12 cellular contexts compared by ENCODE assay signal in genomic region chr14:90275455-90275814, GRCh38. TPM values are rescaled to one million over a fixed set of nuclear protein-coding genes. Genes with fewer than 3 reads are reported as not detected.
DNase-seq lines count a peak whose midpoint lies in the region; ATAC-seq and TF ChIP-seq lines count a peak whose summit lies in the region.
"Had no signal": no experiment of that assay in that cellular context is flagged by ENCODE, and none has a peak within 500 bp of the region (broad histone marks: within the 10 kb centered on the region; RNA-seq: fewer than 3 reads in every experiment).

No MANE protein-coding gene starts in this region.

- no peak for TF ChIP-seq CTCF in activated CD8-positive, alpha-beta T cell treated with anti-CD3 and anti-CD28 coated beads for 36 hours (IDR thresholded peaks at IDR 0.05)
- no peak for TF ChIP-seq CTCF in esophagus muscularis mucosa (IDR thresholded peaks at IDR 0.05)

- H3K4me3 ChIP-seq in esophagus muscularis mucosa = no peak overlapping the region
- H3K4me3 ChIP-seq: right lobe of liver had no signal

- peak overlapping the region; percentile 87 for H3K27ac Mint-ChIP-seq in activated CD8-positive, alpha-beta T cell treated with anti-CD3 and anti-CD28 coated beads for 36 hours
- no peak overlapping the region for H3K27ac Mint-ChIP-seq in activated CD8-positive, alpha-beta T cell treated with anti-CD3 and anti-CD28 coated beads, Interleukin-2, amount 10 ng/mL, durations not matched to agents 7 days and 5 days
- H3K27ac Mint-ChIP-seq in T-helper 17 cell = peak overlapping the region; percentile 87
- peak overlapping the region; percentile 95 for H3K27ac Mint-ChIP-seq in stimulated activated effector memory CD8-positive, alpha-beta T cell treated with anti-CD3 and anti-CD28 coated beads, Interleukin-12 subunit alpha, Interleukin-12 subunit beta, amount 100 ng/mL, for 72 hours

- TF ChIP-seq EP300 in esophagus muscularis mucosa (IDR thresholded peaks at IDR 0.05) = no peak

- DNase-seq in activated CD8-positive, alpha-beta T cell treated with anti-CD3 and anti-CD28 coated beads for 36 hours = no peak
- DNase-seq in activated CD8-positive, alpha-beta T cell treated with anti-CD3 and anti-CD28 coated beads, Interleukin-2, amount 10 ng/mL, durations not matched to agents 7 days and 5 days = no peak
- no peak for DNase-seq in T-helper 17 cell
- no peak for DNase-seq in esophagus muscularis mucosa (ENCODE audit: extremely low spot score)
- no peak for DNase-seq in stimulated activated effector memory CD8-positive, alpha-beta T cell treated with anti-CD3 and anti-CD28 coated beads, Interleukin-12 subunit alpha, Interleukin-12 subunit beta, amount 100 ng/mL, for 72 hours (ENCODE audit: low spot score in 2 of 2)
- DNase-seq in NCI-H187 (lab: John Stamatoyannopoulos, UW) = no peak
- no peak for DNase-seq in HK-2 (ENCODE audit: unreplicated experiment)
- DNase-seq: KBM-7, NCI-H2029 had no signal

- H3K27ac ChIP-seq in esophagus muscularis mucosa (replicated peaks in 1 of 4) = peak overlapping the region in 3 of 4 donors; percentile 7 to 29 (median 24)
- H3K27ac ChIP-seq: right lobe of liver had no signal

- intact Hi-C loops in activated CD8-positive, alpha-beta T cell treated with anti-CD3 and anti-CD28 coated beads for 36 hours (cut with micrococcal nuclease) = no loop called here
- intact Hi-C loops in esophagus muscularis mucosa (cut with DNase I) = no loop called here

- CTCF ChIA-PET in activated CD8-positive, alpha-beta T cell treated with anti-CD3 and anti-CD28 coated beads for 36 hours (lab: Charles Lee) = interaction anchor here (1.5 to 1.6 kb wide), 2 partner anchors 12 to 13 kb away, joined by 3 read pairs; no protein-coding TSS in a partner anchor
- CTCF ChIA-PET in activated CD8-positive, alpha-beta T cell treated with anti-CD3 and anti-CD28 coated beads, Interleukin-2, amount 10 ng/mL, durations not matched to agents 7 days and 5 days (lab: Charles Lee) = no interaction called here

- H3K27me3 Mint-ChIP-seq in activated CD8-positive, alpha-beta T cell treated with anti-CD3 and anti-CD28 coated beads for 36 hours = no peaks in the 10 kb centered on the region
- H3K27me3 Mint-ChIP-seq in activated CD8-positive, alpha-beta T cell treated with anti-CD3 and anti-CD28 coated beads, Interleukin-2, amount 10 ng/mL, durations not matched to agents 7 days and 5 days (ENCODE audit: low read depth) = no peaks in the 10 kb centered on the region
- no peaks in the 10 kb centered on the region for H3K27me3 Mint-ChIP-seq in T-helper 17 cell
- H3K27me3 Mint-ChIP-seq: central memory CD8-positive, alpha-beta T cell had no signal

- no peak overlapping the region for H3K4me3 Mint-ChIP-seq in activated CD8-positive, alpha-beta T cell treated with anti-CD3 and anti-CD28 coated beads for 36 hours
- no peak overlapping the region for H3K4me3 Mint-ChIP-seq in activated CD8-positive, alpha-beta T cell treated with anti-CD3 and anti-CD28 coated beads, Interleukin-2, amount 10 ng/mL, durations not matched to agents 7 days and 5 days
- no peak overlapping the region for H3K4me3 Mint-ChIP-seq in T-helper 17 cell
- H3K4me3 Mint-ChIP-seq in stimulated activated effector memory CD8-positive, alpha-beta T cell treated with anti-CD3 and anti-CD28 coated beads, Interleukin-12 subunit alpha, Interleukin-12 subunit beta, amount 100 ng/mL, for 72 hours = peak overlapping the region; percentile 63
- H3K4me3 Mint-ChIP-seq: central memory CD8-positive, alpha-beta T cell had no signal

- no peak for TF ChIP-seq POLR2A in esophagus muscularis mucosa (IDR thresholded peaks at IDR 0.05; ENCODE audit: low read depth)

- H3K9me3 ChIP-seq in T-helper 17 cell (ENCODE audit: control insufficient read depth, low read length, poor library complexity, severe bottlenecking) (no peaks in the 10 kb centered on the region), esophagus muscularis mucosa (no peaks in the 10 kb centered on the region)
- H3K9me3 ChIP-seq: right lobe of liver had no signal

- ATAC-seq in activated CD8-positive, alpha-beta T cell treated with anti-CD3 and anti-CD28 coated beads for 36 hours = peak; percentile 35
- ATAC-seq in activated CD8-positive, alpha-beta T cell treated with anti-CD3 and anti-CD28 coated beads, Interleukin-2, amount 10 ng/mL, durations not matched to agents 7 days and 5 days = no peak
- ATAC-seq in T-helper 17 cell (peak; percentile 12), GM18909 (IDR thresholded peaks at IDR 0.05; ENCODE audit: poor library complexity, unreplicated experiment) (no peak)
- ATAC-seq in stimulated activated effector memory CD8-positive, alpha-beta T cell treated with anti-CD3 and anti-CD28 coated beads, Interleukin-12 subunit alpha, Interleukin-12 subunit beta, amount 100 ng/mL, for 72 hours = peak; percentile 38

- H3K36me3 Mint-ChIP-seq in activated CD8-positive, alpha-beta T cell treated with anti-CD3 and anti-CD28 coated beads for 36 hours (ENCODE audit: low read depth) = peaks cover 28% of the 10 kb centered on the region
- H3K36me3 Mint-ChIP-seq in activated CD8-positive, alpha-beta T cell treated with anti-CD3 and anti-CD28 coated beads, Interleukin-2, amount 10 ng/mL, durations not matched to agents 7 days and 5 days (ENCODE audit: low read depth) = peaks cover 34% of the 10 kb centered on the region
- H3K36me3 Mint-ChIP-seq in T-helper 17 cell (ENCODE audit: low read depth) = peaks cover 10% of the 10 kb centered on the region
- H3K36me3 Mint-ChIP-seq in stimulated activated effector memory CD8-positive, alpha-beta T cell treated with anti-CD3 and anti-CD28 coated beads, Interleukin-12 subunit alpha, Interleukin-12 subunit beta, amount 100 ng/mL, for 72 hours = peaks cover 80% of the 10 kb centered on the region

- H3K4me1 Mint-ChIP-seq in activated CD8-positive, alpha-beta T cell treated with anti-CD3 and anti-CD28 coated beads for 36 hours (ENCODE audit: low read depth) = peaks cover 13% of the 10 kb centered on the region
- peaks cover 8% of the 10 kb centered on the region for H3K4me1 Mint-ChIP-seq in activated CD8-positive, alpha-beta T cell treated with anti-CD3 and anti-CD28 coated beads, Interleukin-2, amount 10 ng/mL, durations not matched to agents 7 days and 5 days (ENCODE audit: low read depth)
- H3K4me1 Mint-ChIP-seq in T-helper 17 cell = peaks cover 22% of the 10 kb centered on the region
- H3K4me1 Mint-ChIP-seq in stimulated activated effector memory CD8-positive, alpha-beta T cell treated with anti-CD3 and anti-CD28 coated beads, Interleukin-12 subunit alpha, Interleukin-12 subunit beta, amount 100 ng/mL, for 72 hours = peaks cover 34% of the 10 kb centered on the region

- H3K9me3 Mint-ChIP-seq in activated CD8-positive, alpha-beta T cell treated with anti-CD3 and anti-CD28 coated beads for 36 hours = no peaks in the 10 kb centered on the region
- H3K9me3 Mint-ChIP-seq in activated CD8-positive, alpha-beta T cell treated with anti-CD3 and anti-CD28 coated beads, Interleukin-2, amount 10 ng/mL, durations not matched to agents 7 days and 5 days (ENCODE audit: insufficient read depth) = no peaks in the 10 kb centered on the region
- no peaks in the 10 kb centered on the region for H3K9me3 Mint-ChIP-seq in stimulated activated effector memory CD8-positive, alpha-beta T cell treated with anti-CD3 and anti-CD28 coated beads, Interleukin-12 subunit alpha, Interleukin-12 subunit beta, amount 100 ng/mL, for 72 hours
- H3K9me3 Mint-ChIP-seq: central memory CD8-positive, alpha-beta T cell had no signal

- POLR2A ChIA-PET in activated CD8-positive, alpha-beta T cell treated with anti-CD3 and anti-CD28 coated beads for 36 hours (lab: Charles Lee) = interaction anchor here (1.4 to 2.5 kb wide), 2 partner anchors 9 to 10 kb away, joined by 4 to 10 read pairs; no protein-coding TSS in a partner anchor
- POLR2A ChIA-PET in activated CD8-positive, alpha-beta T cell treated with anti-CD3 and anti-CD28 coated beads, Interleukin-2, amount 10 ng/mL, durations not matched to agents 7 days and 5 days (lab: Charles Lee) = interaction anchor here (2.4 kb wide), 1 partner anchor 9 kb away, joined by 7 read pairs; no protein-coding TSS in a partner anchor

- H3K4me1 ChIP-seq in esophagus muscularis mucosa = peaks cover 5 to 19% (median 13%) of the 10 kb centered on the region in 4 donors

- H3K36me3 ChIP-seq in esophagus muscularis mucosa = peaks cover 35 to 95% (median 81%) of the 10 kb centered on the region in 4 donors

- WGBS in esophagus muscularis mucosa = 91% methylated on average over 7 of the region's 9 CpGs

- H3K27me3 ChIP-seq in esophagus muscularis mucosa = no peaks in the 10 kb centered on the region
- H3K27me3 ChIP-seq: right lobe of liver had no signal

RNA-seq across cellular contexts. Expression of gene PSMC1, which starts 19.1 kb away (rescaled TPM):
- 100 to 1,000 TPM; 101 to 105 TPM for total RNA-seq in activated CD8-positive, alpha-beta T cell treated with anti-CD3 and anti-CD28 coated beads for 36 hours
- 10 to 100 TPM; 83.5 to 88.9 TPM for total RNA-seq in activated CD8-positive, alpha-beta T cell treated with anti-CD3 and anti-CD28 coated beads, Interleukin-2, amount 10 ng/mL, durations not matched to agents 7 days and 5 days
- total RNA-seq in T-helper 17 cell (10 to 100 TPM; 61.6 to 65.8 TPM), esophagus muscularis mucosa (100 to 1,000 TPM in 3 of 4 donors, 10 to 100 TPM in 1; 96.8 to 139 (median 117) TPM)

RNA-seq across cellular contexts. Expression of gene NRDE2, which starts 56.3 kb away (rescaled TPM):
- total RNA-seq in activated CD8-positive, alpha-beta T cell treated with anti-CD3 and anti-CD28 coated beads for 36 hours = 10 to 100 TPM; 19.2 to 21.0 TPM
- 10 to 100 TPM; 22.1 to 23.5 TPM for total RNA-seq in activated CD8-positive, alpha-beta T cell treated with anti-CD3 and anti-CD28 coated beads, Interleukin-2, amount 10 ng/mL, durations not matched to agents 7 days and 5 days
- total RNA-seq in T-helper 17 cell (10 to 100 TPM; 18.6 to 21.5 TPM), esophagus muscularis mucosa (10 to 100 TPM in 3 of 4 donors, 1 to 10 TPM in 1; 8.0 to 14.1 (median 12.2) TPM)

Comparison
In these comparisons a context has a peak if more than half of its experiments do, and no peak if none do; other contexts are left out.
1. ATAC-seq: peak in activated CD8-positive, alpha-beta T cell treated with anti-CD3 and anti-CD28 coated beads for 36 hours (single experiment), T-helper 17 cell (single experiment) and stimulated activated effector memory CD8-positive, alpha-beta T cell treated with anti-CD3 and anti-CD28 coated beads, Interleukin-12 subunit alpha, Interleukin-12 subunit beta, amount 100 ng/mL, for 72 hours (single experiment); none in activated CD8-positive, alpha-beta T cell treated with anti-CD3 and anti-CD28 coated beads, Interleukin-2, amount 10 ng/mL, durations not matched to agents 7 days and 5 days (single experiment) and GM18909 (single experiment).